Comparison of ENCODE assay signal across 10 cellular contexts in the genomic region with DNA sequence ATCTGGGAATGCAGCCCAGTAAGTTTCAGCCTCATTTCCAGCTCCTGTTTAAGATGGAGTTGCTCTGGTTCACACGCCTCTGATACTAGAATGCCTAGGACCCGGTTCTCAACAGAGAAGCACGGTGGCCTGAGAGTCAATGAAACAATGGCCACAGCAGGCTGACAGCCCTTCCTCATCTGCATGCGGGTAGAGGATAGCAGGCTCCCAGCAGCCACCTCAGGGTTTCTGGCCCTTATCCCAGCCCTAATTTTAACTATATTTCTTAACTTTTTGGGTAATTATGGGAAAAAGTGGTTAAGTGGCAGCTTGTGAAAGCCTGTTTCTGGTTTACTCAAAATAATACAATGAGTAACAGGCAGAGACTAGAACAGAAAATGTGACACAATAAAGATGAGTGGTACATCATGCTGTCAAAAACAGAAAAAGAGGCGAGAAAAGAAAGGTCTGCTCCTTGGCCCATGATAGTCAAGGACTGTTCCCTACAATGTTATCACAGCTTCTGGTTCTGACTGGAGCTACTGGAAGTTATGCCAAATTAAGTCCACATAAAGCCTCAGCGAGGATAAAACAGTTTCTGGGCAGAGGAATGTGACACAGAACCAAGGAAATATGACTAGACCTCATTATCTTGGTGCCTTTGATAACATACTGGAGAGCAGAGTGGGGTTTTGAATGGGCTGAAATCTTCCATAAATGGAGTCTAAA.
DNase-seq lines count a peak whose midpoint lies in the region; ATAC-seq and TF ChIP-seq lines count a peak whose summit lies in the region.
"Had no signal": no experiment of that assay in that cellular context is flagged by ENCODE, and none has a peak within 500 bp of the region (broad histone marks: within the 10 kb centered on the region; RNA-seq: fewer than 3 reads in every experiment).

No MANE protein-coding gene starts in this region.

- H3K4me1 Mint-ChIP-seq in activated naive CD4-positive, alpha-beta T cell treated with anti-CD3 and anti-CD28 coated beads for 36 hours (ENCODE audit: low read depth) = peaks cover 25% of the 10 kb centered on the region

- H3K27ac Mint-ChIP-seq in activated naive CD4-positive, alpha-beta T cell treated with anti-CD3 and anti-CD28 coated beads for 36 hours = peak overlapping the region; percentile 79

- H3K27me3 Mint-ChIP-seq in activated naive CD4-positive, alpha-beta T cell treated with anti-CD3 and anti-CD28 coated beads for 36 hours (ENCODE audit: low read depth) = peaks cover 25% of the 10 kb centered on the region

- DNase-seq in activated naive CD4-positive, alpha-beta T cell treated with anti-CD3 and anti-CD28 coated beads for 36 hours = peak; percentile 31
- no peak for DNase-seq in activated naive CD4-positive, alpha-beta T cell treated with anti-CD3 and anti-CD28 coated beads, Interleukin-2, amount 50 U/mL, for 16 hours
- peak; percentile 56 for DNase-seq in M059J (ENCODE audit: low read depth)
- peak; percentile 9 for DNase-seq in epithelial cell of esophagus (ENCODE audit: low read depth)
- DNase-seq: RPMI8226 had no signal

- CTCF ChIA-PET in activated naive CD4-positive, alpha-beta T cell treated with anti-CD3 and anti-CD28 coated beads for 36 hours (lab: Charles Lee) = interaction anchor here (1.4 kb wide), 1 partner anchor 16 kb away, joined by 4 read pairs; no protein-coding TSS in a partner anchor

- no peaks in the 10 kb centered on the region for H3K27me3 ChIP-seq in stomach smooth muscle (ENCODE audit: control insufficient read depth in 1 of 2, insufficient read depth in 2 of 2, low read length in 2 of 2)
- H3K27me3 ChIP-seq: BLaER1 treated with 17β-estradiol and CSF1 and Interleukin-3, amounts not matched to agents 10 nM and 100 nM had no signal

- H3K4me3 Mint-ChIP-seq in activated naive CD4-positive, alpha-beta T cell treated with anti-CD3 and anti-CD28 coated beads for 36 hours = no peak overlapping the region

- intact Hi-C loops in activated naive CD4-positive, alpha-beta T cell treated with anti-CD3 and anti-CD28 coated beads for 36 hours (cut with micrococcal nuclease) = loop anchor here (1.0 to 10.0 kb wide), 11 partner anchors 8 to 847 kb away; a partner anchor contains a TSS

- H3K9me3 Mint-ChIP-seq in activated naive CD4-positive, alpha-beta T cell treated with anti-CD3 and anti-CD28 coated beads for 36 hours = no peaks in the 10 kb centered on the region

- ATAC-seq in GM19397 (IDR thresholded peaks at IDR 0.05; ENCODE audit: unreplicated experiment) = no peak
- ATAC-seq in GM18519 (IDR thresholded peaks at IDR 0.05; ENCODE audit: low FRiP score, unreplicated experiment) = no peak
- ATAC-seq in GM18517 (IDR thresholded peaks at IDR 0.05; ENCODE audit: unreplicated experiment) = no peak

- H3K4me3 ChIP-seq in epithelial cell of esophagus (ENCODE audit: low read length) = no peak overlapping the region
- H3K4me3 ChIP-seq in stomach smooth muscle (ENCODE audit: low read length in 2 of 2) = no peak overlapping the region
- H3K4me3 ChIP-seq: BLaER1 treated with 17β-estradiol and CSF1 and Interleukin-3, amounts not matched to agents 10 nM and 100 nM had no signal

- no peak for TF ChIP-seq CTCF in epithelial cell of esophagus (IDR thresholded peaks at IDR 0.05; ENCODE audit: insufficient read depth, low read depth, low read length, missing control alignments)

- H3K9me3 ChIP-seq in stomach smooth muscle (ENCODE audit: control insufficient read depth in 2 of 2, low read length in 2 of 2) = no peaks in the 10 kb centered on the region
- H3K9me3 ChIP-seq: BLaER1 treated with 17β-estradiol and CSF1 and Interleukin-3, amounts not matched to agents 10 nM and 100 nM had no signal

- peaks cover 0 to 6% of the 10 kb centered on the region in 2 donors for H3K36me3 ChIP-seq in stomach smooth muscle (ENCODE audit: control insufficient read depth in 2 of 2, insufficient read depth in 2 of 2, low read length in 2 of 2)

- H3K4me1 ChIP-seq in stomach smooth muscle (ENCODE audit: control insufficient read depth, insufficient read depth, low read length) = peaks cover 58% of the 10 kb centered on the region

- H3K9ac ChIP-seq in stomach smooth muscle (ENCODE audit: low read length in 2 of 2) = peak overlapping the region; percentile 7
- H3K9ac ChIP-seq: BLaER1 treated with 17β-estradiol and CSF1 and Interleukin-3, amounts not matched to agents 10 nM and 100 nM had no signal

- H3K36me3 Mint-ChIP-seq in activated naive CD4-positive, alpha-beta T cell treated with anti-CD3 and anti-CD28 coated beads for 36 hours (ENCODE audit: low read depth) = no peaks in the 10 kb centered on the region

- peak overlapping the region; percentile 96 for H3K27ac ChIP-seq in stomach smooth muscle (ENCODE audit: low read length)
